Comparison of ENCODE assay signal across 24 cellular contexts in the genomic region with DNA sequence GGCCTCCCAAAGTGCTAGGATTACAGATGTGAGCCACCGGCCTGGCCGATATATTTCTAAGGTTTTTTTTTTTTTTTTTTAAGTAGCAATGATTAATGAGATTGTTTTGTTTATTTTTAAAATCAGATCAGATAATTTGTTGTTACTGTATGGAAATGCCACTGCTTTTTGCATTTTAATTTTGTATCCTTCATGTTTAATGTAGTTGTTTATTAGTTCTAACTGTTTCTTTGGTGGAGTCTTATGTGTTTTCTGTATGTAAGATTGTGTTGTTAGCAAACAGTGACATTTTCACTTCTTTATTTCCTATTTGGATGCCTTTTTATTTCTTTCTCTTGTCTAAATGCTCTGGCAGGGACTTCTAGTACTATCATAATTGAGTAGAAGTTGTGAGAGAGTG.
DNase-seq lines count a peak whose midpoint lies in the region; ATAC-seq, FAIRE-seq and TF ChIP-seq lines count a peak whose summit lies in the region.
"Had no signal": no experiment of that assay in that cellular context is flagged by ENCODE, and none has a peak within 500 bp of the region (broad histone marks: within the 10 kb centered on the region; RNA-seq: fewer than 3 reads in every experiment).

No MANE protein-coding gene starts in this region.

- TF ChIP-seq CTCF in HEK293 (tag by site-specific recombination; IDR thresholded peaks at IDR 0.05) (no peak), K562 (IDR thresholded peaks at IDR 0.05 in 2 of 3, conservative IDR thresholded peaks at IDR 0.05 in 1 of 3; ENCODE audit: insufficient read depth in 2 of 3, low read depth in 1 of 3, low read length in 3 of 3) (no peak), right atrium auricular region (IDR thresholded peaks at IDR 0.05) (no peak)

- DNase-seq in activated CD4-positive, alpha-beta T cell treated with anti-CD3 and anti-CD28 coated beads for 36 hours: no peak
- DNase-seq in activated CD4-positive, alpha-beta T cell treated with anti-CD3 and anti-CD28 coated beads, Interleukin-2, amount 10 ng/mL, durations not matched to agents 7 days and 5 days: no peak
- DNase-seq in K562 (ENCODE audit: extremely low read depth in 1 of 4, low spot score in 3 of 4) (no peak), right atrium auricular region (ENCODE audit: low spot score) (no peak), NCI-H2196 treated with DMSO at 0.1 percent for 48 hours (lab: John Stamatoyannopoulos, UW; ENCODE audit: unreplicated experiment) (no peak)
- DNase-seq: BE2C; CD4-positive, alpha-beta T cell; CD8-positive, alpha-beta memory T cell; DMS 273 treated with DMSO at 0.1 percent for 48 hours; DMS79; EL; GDM1; GOT3 had no signal

- no peaks in the 10 kb centered on the region for H3K9me3 ChIP-seq in HEK293 (ENCODE audit: control insufficient read depth, insufficient read depth, low read depth, low read length)
- H3K9me3 ChIP-seq in K562 (replicated peaks; ENCODE audit: control insufficient read depth, insufficient read depth, low read depth, low read length): no peaks in the 10 kb centered on the region
- peaks cover 0 to 10% of the 10 kb centered on the region in 2 donors for H3K9me3 ChIP-seq in right atrium auricular region
- H3K9me3 ChIP-seq: BE2C, HAP-1 had no signal

- H3K36me3 Mint-ChIP-seq in activated CD4-positive, alpha-beta T cell treated with anti-CD3 and anti-CD28 coated beads for 36 hours (ENCODE audit: low read depth): peaks cover 50% of the 10 kb centered on the region
- H3K36me3 Mint-ChIP-seq in activated CD4-positive, alpha-beta T cell treated with anti-CD3 and anti-CD28 coated beads, Interleukin-2, amount 10 ng/mL, durations not matched to agents 7 days and 5 days (ENCODE audit: low read depth): peaks cover 35% of the 10 kb centered on the region

- no peak overlapping the region for H3K27ac ChIP-seq in HEK293 (ENCODE audit: extremely low read depth, low read depth, low read length)
- no peak overlapping the region for H3K27ac ChIP-seq in K562 (ENCODE audit: extremely low read depth, low read depth, low read length)
- H3K27ac ChIP-seq in right atrium auricular region: no peak overlapping the region
- H3K27ac ChIP-seq: 22Rv1; BLaER1 treated with 17β-estradiol and CSF1 and Interleukin-3, amounts not matched to agents 10 nM and 100 nM had no signal

- TF ChIP-seq RAD21 in K562 (CRISPR knock-in tag; conservative IDR thresholded peaks at IDR 0.05 in 1 of 2, IDR thresholded peaks at IDR 0.05 in 1 of 2): no peak

- CTCF ChIA-PET in activated CD4-positive, alpha-beta T cell treated with anti-CD3 and anti-CD28 coated beads for 36 hours (lab: Charles Lee): no interaction called here
- CTCF ChIA-PET in activated CD4-positive, alpha-beta T cell treated with anti-CD3 and anti-CD28 coated beads, Interleukin-2, amount 10 ng/mL, durations not matched to agents 7 days and 5 days (lab: Charles Lee): no interaction called here
- CTCF ChIA-PET in HEK293 (lab: Yijun Ruan, JAX): no interaction called here
- CTCF ChIA-PET in K562 (lab: Yijun Ruan, JAX; ENCODE audit: low intra/inter-chr PET ratio): no interaction called here

- POLR2A ChIA-PET in activated CD4-positive, alpha-beta T cell treated with anti-CD3 and anti-CD28 coated beads for 36 hours (lab: Charles Lee): no interaction called here
- POLR2A ChIA-PET in activated CD4-positive, alpha-beta T cell treated with anti-CD3 and anti-CD28 coated beads, Interleukin-2, amount 10 ng/mL, durations not matched to agents 7 days and 5 days (lab: Charles Lee): no interaction called here
- POLR2A ChIA-PET in HEK293 (lab: Yijun Ruan, JAX) (no interaction called here), K562 (lab: Yijun Ruan, JAX) (interaction anchor here (2.3 kb wide), 1 partner anchor 10 kb away, joined by 6 read pairs; no protein-coding TSS in a partner anchor)

- no peak for TF ChIP-seq POLR2A in K562 (conservative IDR thresholded peaks at IDR 0.05)

- H3K4me2 ChIP-seq in K562 (ENCODE audit: insufficient read depth, low read length): no peak overlapping the region
- H3K4me2 ChIP-seq: BLaER1 treated with 17β-estradiol and CSF1 and Interleukin-3, amounts not matched to agents 10 nM and 100 nM had no signal

- no peaks in the 10 kb centered on the region for H3K79me2 ChIP-seq in K562 (ENCODE audit: control insufficient read depth, insufficient read depth, low read length)

- in situ Hi-C loops in K562 (cut with MboI): no loop called here

- intact Hi-C loops in activated CD4-positive, alpha-beta T cell treated with anti-CD3 and anti-CD28 coated beads for 36 hours (cut with DNase I, micrococcal nuclease): no loop called here
- intact Hi-C loops in K562 (cut with micrococcal nuclease): no loop called here

- no TSS peak for BruUV-seq in K562 (replicated peaks; lab: Mats Ljungman, UMichigan)

- WGBS in K562 (ENCODE audit: insufficient coverage, low coverage, missing lambda C conversion rate): 95% methylated on average over 2 of the region's 2 CpGs

- H3K27me3 ChIP-seq in K562 (ENCODE audit: control insufficient read depth in 2 of 2, insufficient read depth in 2 of 2, low read length in 2 of 2): no peaks in the 10 kb centered on the region
- H3K27me3 ChIP-seq in right atrium auricular region: no peaks in the 10 kb centered on the region
- H3K27me3 ChIP-seq: BE2C; BLaER1 treated with 17β-estradiol and CSF1 and Interleukin-3, amounts not matched to agents 10 nM and 100 nM had no signal

- FAIRE-seq in K562 (lab: Jason Lieb, UNC): no peak
- FAIRE-seq: A204.1, D721Med, GM12878, GM19239, H54 had no signal

- no peaks in the 10 kb centered on the region for H3K27me3 Mint-ChIP-seq in activated CD4-positive, alpha-beta T cell treated with anti-CD3 and anti-CD28 coated beads for 36 hours
- H3K27me3 Mint-ChIP-seq in activated CD4-positive, alpha-beta T cell treated with anti-CD3 and anti-CD28 coated beads, Interleukin-2, amount 10 ng/mL, durations not matched to agents 7 days and 5 days: no peaks in the 10 kb centered on the region
- H3K27me3 Mint-ChIP-seq: CD4-positive, alpha-beta T cell; CD8-positive, alpha-beta memory T cell had no signal

- no peak overlapping the region for H3K4me3 ChIP-seq in HEK293 (ENCODE audit: low read depth, low read length)
- H3K4me3 ChIP-seq in K562: no peak overlapping the region
- no peak overlapping the region for H3K4me3 ChIP-seq in right atrium auricular region
- H3K4me3 ChIP-seq: BLaER1 treated with 17β-estradiol and CSF1 and Interleukin-3, amounts not matched to agents 10 nM and 100 nM; GM12878; HAP-1 had no signal

- H3K36me3 ChIP-seq in HEK293 (ENCODE audit: control insufficient read depth in 2 of 2, insufficient read depth in 1 of 2, low read length in 2 of 2): peaks cover 4 to 34% of the 10 kb centered on the region in 2 experiments
- peaks cover 21% of the 10 kb centered on the region for H3K36me3 ChIP-seq in K562 (ENCODE audit: control insufficient read depth, insufficient read depth, low read length)
- H3K36me3 ChIP-seq in right atrium auricular region: peaks cover 20% of the 10 kb centered on the region
- H3K36me3 ChIP-seq: BE2C, HAP-1 had no signal

- H3K9me3 Mint-ChIP-seq in activated CD4-positive, alpha-beta T cell treated with anti-CD3 and anti-CD28 coated beads for 36 hours (ENCODE audit: low read depth): peaks cover 9% of the 10 kb centered on the region
- peaks cover 7% of the 10 kb centered on the region for H3K9me3 Mint-ChIP-seq in activated CD4-positive, alpha-beta T cell treated with anti-CD3 and anti-CD28 coated beads, Interleukin-2, amount 10 ng/mL, durations not matched to agents 7 days and 5 days

- peak overlapping the region; percentile 9 for H3K27ac Mint-ChIP-seq in activated CD4-positive, alpha-beta T cell treated with anti-CD3 and anti-CD28 coated beads for 36 hours
- H3K27ac Mint-ChIP-seq in activated CD4-positive, alpha-beta T cell treated with anti-CD3 and anti-CD28 coated beads, Interleukin-2, amount 10 ng/mL, durations not matched to agents 7 days and 5 days: no peak overlapping the region
- H3K27ac Mint-ChIP-seq: CD4-positive, alpha-beta T cell; CD8-positive, alpha-beta memory T cell had no signal

- H3K4me1 Mint-ChIP-seq in activated CD4-positive, alpha-beta T cell treated with anti-CD3 and anti-CD28 coated beads for 36 hours: no peaks in the 10 kb centered on the region
- no peaks in the 10 kb centered on the region for H3K4me1 Mint-ChIP-seq in activated CD4-positive, alpha-beta T cell treated with anti-CD3 and anti-CD28 coated beads, Interleukin-2, amount 10 ng/mL, durations not matched to agents 7 days and 5 days

- H3K9ac ChIP-seq in K562 (ENCODE audit: insufficient read depth in 1 of 2, low read depth in 2 of 2, low read length in 2 of 2): no peak overlapping the region
- H3K9ac ChIP-seq: BLaER1 treated with 17β-estradiol and CSF1 and Interleukin-3, amounts not matched to agents 10 nM and 100 nM had no signal

- no peak for ATAC-seq in activated CD4-positive, alpha-beta T cell treated with anti-CD3 and anti-CD28 coated beads for 36 hours
- ATAC-seq in K562: no peak
- ATAC-seq in GM21528 (IDR thresholded peaks at IDR 0.05; ENCODE audit: low FRiP score, unreplicated experiment): no peak
- ATAC-seq: GM12878 had no signal

- H4K20me1 ChIP-seq in K562 (replicated peaks; ENCODE audit: control insufficient read depth, insufficient read depth, low read length): no peaks in the 10 kb centered on the region
- H4K20me1 ChIP-seq: BLaER1 treated with 17β-estradiol and CSF1 and Interleukin-3, amounts not matched to agents 10 nM and 100 nM had no signal

- no peaks in the 10 kb centered on the region for H3K9me1 ChIP-seq in K562 (ENCODE audit: control insufficient read depth, insufficient read depth, low read length)

- TF ChIP-seq EP300 in K562 (IDR thresholded peaks at IDR 0.05; ENCODE audit: low read length): no peak

- H3K4me1 ChIP-seq in HEK293 (ENCODE audit: control insufficient read depth, insufficient read depth, low read length): no peaks in the 10 kb centered on the region
- H3K4me1 ChIP-seq in K562 (replicated peaks in 1 of 2; ENCODE audit: control insufficient read depth in 2 of 2, insufficient read depth in 2 of 2, low read length in 2 of 2): no peaks in the 10 kb centered on the region
- H3K4me1 ChIP-seq in right atrium auricular region: no peaks in the 10 kb centered on the region
- H3K4me1 ChIP-seq: BE2C, HAP-1 had no signal

- no peak overlapping the region for H3K4me3 Mint-ChIP-seq in activated CD4-positive, alpha-beta T cell treated with anti-CD3 and anti-CD28 coated beads for 36 hours
- H3K4me3 Mint-ChIP-seq in activated CD4-positive, alpha-beta T cell treated with anti-CD3 and anti-CD28 coated beads, Interleukin-2, amount 10 ng/mL, durations not matched to agents 7 days and 5 days: no peak overlapping the region
- H3K4me3 Mint-ChIP-seq: CD14-positive monocyte; CD4-positive, alpha-beta T cell; CD8-positive, alpha-beta memory T cell had no signal

- no peak overlapping the region for H2AFZ ChIP-seq in K562 (ENCODE audit: low read depth, low read length)

TF ChIP-seq in HEK293, 187 proteins besides CTCF, POLR2A, EP300 and RAD21:
- TF ChIP-seq SETDB1 (IDR thresholded peaks at IDR 0.05; ENCODE audit: insufficient read length, low read length): peak; percentile 25
- TF ChIP-seq ZNF776 (tag by site-specific recombination; IDR thresholded peaks at IDR 0.05; ENCODE audit: borderline replicate concordance): no peak
TF ChIP-seq in HEK293: peak in this region for 1.

TF ChIP-seq in K562, 482 proteins besides CTCF, POLR2A, EP300 and RAD21 (continues in another document):
- TF ChIP-seq POU5F1 (IDR thresholded peaks at IDR 0.05; ENCODE audit: borderline replicate concordance, low read depth, low read length, partially characterized antibody) (no peak), ELF1 (tag; IDR thresholded peaks at IDR 0.05) (no peak), ZNF507 (tag; conservative IDR thresholded peaks at IDR 0.05) (peak; percentile 96)
